Comparison of ENCODE assay signal across 20 cellular contexts in genomic region chr4:59728496-59728895, GRCh38.
"Had no signal": no experiment of that assay in that cellular context is flagged by ENCODE, and none has a peak within 500 bp of the region (broad histone marks: within the 10 kb centered on the region; RNA-seq: fewer than 3 reads in every experiment).

No MANE protein-coding gene starts in this region.

- DNase-seq: effector memory CD8-positive, alpha-beta T cell; gastrocnemius medialis; heart right ventricle; hypothalamus; left ventricle myocardium inferior; lower lobe of right lung; midbrain; naive B cell; nephron progenitor cell; ovary; right cardiac atrium; stimulated activated CD4-positive, alpha-beta T cell treated with anti-CD3 and anti-CD28 coated beads, Interleukin-4, amount 100 ng/mL, for 1 hour; stimulated activated CD8-positive, alpha-beta memory T cell treated with anti-CD3 and anti-CD28 coated beads, Interleukin-4, amount 100 ng/mL, for 48 hours; stimulated activated naive CD8-positive, alpha-beta T cell treated with anti-CD3 and anti-CD28 coated beads, Interleukin-15, Interleukin-2, amounts not matched to agents 100 U/mL and 50 U/mL, for 24 hours; tibial artery; upper lobe of right lung had no signal

- H3K4me1 ChIP-seq: esophagus muscularis mucosa, gastrocnemius medialis, heart right ventricle, left ventricle myocardium inferior, lower lobe of right lung, tibial artery, upper lobe of right lung, vagina had no signal

- H3K4me3 ChIP-seq: esophagus muscularis mucosa, gastrocnemius medialis, heart right ventricle, left ventricle myocardium inferior, lower lobe of right lung, ovary, tibial artery, upper lobe of right lung, vagina had no signal

- ATAC-seq: effector memory CD8-positive, alpha-beta T cell; gastrocnemius medialis; heart right ventricle; lower lobe of right lung; right cardiac atrium; stimulated activated effector memory CD8-positive, alpha-beta T cell treated with anti-CD3 and anti-CD28 coated beads, Interleukin-12 subunit alpha, Interleukin-12 subunit beta, amount 100 ng/mL, for 72 hours; stimulated activated naive CD8-positive, alpha-beta T cell treated with anti-CD3 and anti-CD28 coated beads, Interleukin-15, Interleukin-2, amounts not matched to agents 100 U/mL and 50 U/mL, for 24 hours; upper lobe of right lung had no signal

- H3K27me3 ChIP-seq: esophagus muscularis mucosa, gastrocnemius medialis, heart right ventricle, ovary, tibial artery, upper lobe of right lung, vagina had no signal

- H3K36me3 ChIP-seq: esophagus muscularis mucosa, gastrocnemius medialis, heart right ventricle, left ventricle myocardium inferior, lower lobe of right lung, ovary, tibial artery, upper lobe of right lung, vagina had no signal

- H3K9me3 ChIP-seq: gastrocnemius medialis, lower lobe of right lung, ovary, upper lobe of right lung, vagina had no signal

- H3K27ac ChIP-seq: epithelial cell of prostate, esophagus muscularis mucosa, gastrocnemius medialis, heart right ventricle, left ventricle myocardium inferior, lower lobe of right lung, ovary, tibial artery, upper lobe of right lung, vagina had no signal
